In the genomic region with DNA sequence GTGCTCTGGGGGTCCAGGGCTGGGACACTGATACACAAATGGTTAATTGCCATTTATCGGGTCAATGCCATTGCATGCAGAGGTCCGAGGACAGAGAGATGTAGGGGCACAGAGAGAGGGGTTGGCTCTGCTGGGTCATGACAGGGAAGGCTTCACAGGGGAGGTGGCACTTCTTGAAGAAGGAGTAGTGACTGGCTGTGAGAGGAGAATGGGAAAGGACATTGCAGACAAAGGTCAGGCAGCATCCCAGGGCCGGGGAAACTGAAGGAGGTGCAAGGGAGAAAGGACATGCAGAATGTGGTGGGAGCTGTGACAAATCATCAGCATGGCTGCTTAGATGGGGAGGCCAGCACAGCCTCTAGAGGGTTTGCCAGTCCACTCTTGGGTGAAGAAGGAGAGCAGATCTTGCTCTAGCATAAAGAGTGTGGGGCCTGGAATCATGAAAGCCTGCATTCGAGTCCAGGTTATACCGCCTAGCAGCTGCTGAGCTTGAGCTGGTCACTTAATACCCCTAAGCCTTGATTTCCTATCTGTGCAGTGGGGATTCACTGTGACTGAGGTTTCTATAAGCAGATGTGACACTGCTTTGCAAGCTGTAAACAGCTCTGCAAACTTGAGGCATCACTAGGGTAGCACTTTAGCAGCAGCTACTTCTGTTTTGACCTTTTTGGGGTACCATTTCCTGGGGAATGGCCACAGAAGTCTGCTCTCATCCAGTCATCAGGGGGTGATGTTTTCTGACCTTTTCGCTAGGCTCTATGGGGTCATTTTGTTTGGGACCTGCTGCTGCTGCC, we compare ENCODE assay signal across 2 cellular contexts.
TF ChIP-seq lines count a peak whose summit lies in the region.

No MANE protein-coding gene starts in this region.

TF ChIP-seq in A549, 52 proteins besides CTCF, POLR2A, EP300 and RAD21:
- TF ChIP-seq RNF2 (IDR thresholded peaks at IDR 0.05; ENCODE audit: borderline replicate concordance, low read depth) = no peak
- TF ChIP-seq FOXS1 (CRISPR knock-in tag; IDR thresholded peaks at IDR 0.05) = no peak
- TF ChIP-seq MAFK (IDR thresholded peaks at IDR 0.05; ENCODE audit: partially characterized antibody) = no peak
- TF ChIP-seq, protein P1, sequence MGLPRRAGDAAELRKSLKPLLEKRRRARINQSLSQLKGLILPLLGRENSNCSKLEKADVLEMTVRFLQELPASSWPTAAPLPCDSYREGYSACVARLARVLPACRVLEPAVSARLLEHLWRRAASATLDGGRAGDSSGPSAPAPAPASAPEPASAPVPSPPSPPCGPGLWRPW (IDR thresholded peaks at IDR 0.05) = no peak
- no peak for TF ChIP-seq FOSB (CRISPR knock-in tag; IDR thresholded peaks at IDR 0.05)
- TF ChIP-seq EHMT2 (IDR thresholded peaks at IDR 0.05; ENCODE audit: low read depth) = no peak
- TF ChIP-seq ZC3H11A (IDR thresholded peaks at IDR 0.05) = no peak
- TF ChIP-seq, protein P2, sequence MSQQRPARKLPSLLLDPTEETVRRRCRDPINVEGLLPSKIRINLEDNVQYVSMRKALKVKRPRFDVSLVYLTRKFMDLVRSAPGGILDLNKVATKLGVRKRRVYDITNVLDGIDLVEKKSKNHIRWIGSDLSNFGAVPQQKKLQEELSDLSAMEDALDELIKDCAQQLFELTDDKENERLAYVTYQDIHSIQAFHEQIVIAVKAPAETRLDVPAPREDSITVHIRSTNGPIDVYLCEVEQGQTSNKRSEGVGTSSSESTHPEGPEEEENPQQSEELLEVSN (IDR thresholded peaks at IDR 0.05; ENCODE audit: borderline replicate concordance, low read depth) = no peak
- no peak for TF ChIP-seq EHF (CRISPR knock-in tag; IDR thresholded peaks at IDR 0.05)
- no peak for TF ChIP-seq SREBF2 (IDR thresholded peaks at IDR 0.05)
- TF ChIP-seq ESRRA (IDR thresholded peaks at IDR 0.05; ENCODE audit: borderline replicate concordance, low read length) = no peak
- TF ChIP-seq RARB (CRISPR knock-in tag; IDR thresholded peaks at IDR 0.05) = no peak
- TF ChIP-seq NPAS2 (CRISPR knock-in tag; IDR thresholded peaks at IDR 0.05; ENCODE audit: borderline replicate concordance) = no peak

TF ChIP-seq in K562, 482 proteins besides CTCF, POLR2A, EP300 and RAD21 (continued from another document and continues in another):
- TF ChIP-seq FOXK1 (CRISPR knock-in tag; IDR thresholded peaks at IDR 0.05; ENCODE audit: borderline replicate concordance) (no peak), ZNF224 (CRISPR knock-in tag; IDR thresholded peaks at IDR 0.05) (no peak), SAP30 (IDR thresholded peaks at IDR 0.05; ENCODE audit: borderline replicate concordance, insufficient read depth, low read depth, low read length, poor library complexity, severe bottlenecking) (no peak), MEIS2 (IDR thresholded peaks at IDR 0.05; ENCODE audit: partially characterized antibody) (no peak), BACH1 (tag; IDR thresholded peaks at IDR 0.05) (0 out of 2 replicates have a peak, but pooled peaks have one; percentile 31), NR2C2 (CRISPR knock-in tag; IDR thresholded peaks at IDR 0.05) (no peak), NR2C2 (tag; IDR thresholded peaks at IDR 0.05) (peak; percentile 77), BRCA1 (IDR thresholded peaks at IDR 0.05) (no peak), BRCA1 (CRISPR knock-in tag; IDR thresholded peaks at IDR 0.05) (peak; percentile 28; the same call in 1 of the 2 replicates), SIN3A (IDR thresholded peaks at IDR 0.05; ENCODE audit: borderline replicate concordance in 2 of 2, control insufficient read depth in 1 of 2, low read depth in 2 of 2, low read length in 2 of 2) (no peak), RCOR1 (IDR thresholded peaks at IDR 0.05; ENCODE audit: borderline replicate concordance in 1 of 2, low read depth in 2 of 2, low read length in 2 of 2) (peak; percentile 51 to 55; a peak in 2 of 4 replicates), SREBF1 (IDR thresholded peaks at IDR 0.05; ENCODE audit: borderline replicate concordance, low read depth, low read length) (no peak), MECOM (CRISPR knock-in tag; IDR thresholded peaks at IDR 0.05) (peak; percentile 7; the same call in 1 of the 2 replicates), ADNP (tag; IDR thresholded peaks at IDR 0.05) (no peak), ZKSCAN3 (CRISPR knock-in tag; IDR thresholded peaks at IDR 0.05) (no peak), SMAD3 (CRISPR knock-in tag; conservative IDR thresholded peaks at IDR 0.05) (no peak), CBX5 (IDR thresholded peaks at IDR 0.05; ENCODE audit: borderline replicate concordance, low read depth) (no peak), HDAC2 (IDR thresholded peaks at IDR 0.05) (peak; percentile 13; the same call in 1 of the 2 replicates), ZNF584 (CRISPR knock-in tag; IDR thresholded peaks at IDR 0.05; ENCODE audit: low read depth) (no peak), ZNF644 (tag; IDR thresholded peaks at IDR 0.05; ENCODE audit: low read depth) (0 out of 2 replicates have a peak, but pooled peaks have one; percentile 32), ZC3H11A (IDR thresholded peaks at IDR 0.05; ENCODE audit: low read depth, low read length) (no peak), KHSRP (IDR thresholded peaks at IDR 0.05) (no peak), SRSF1 (IDR thresholded peaks at IDR 0.05; ENCODE audit: low read depth, low read length) (no peak), ZKSCAN8 (CRISPR knock-in tag; IDR thresholded peaks at IDR 0.05) (peak; percentile 49; the same call in 1 of the 2 replicates), NR2C1 (IDR thresholded peaks at IDR 0.05) (peak; percentile 1; the same call in 1 of the 2 replicates), NR2C1 (tag; IDR thresholded peaks at IDR 0.05) (no peak), NFE2L1 (tag; IDR thresholded peaks at IDR 0.05; ENCODE audit: borderline replicate concordance, low read depth) (no peak), POLR2H (tag; IDR thresholded peaks at IDR 0.05; ENCODE audit: low read depth) (no peak), TCFL5 (CRISPR knock-in tag; conservative IDR thresholded peaks at IDR 0.05) (no peak), SNRNP70 (optimal IDR thresholded peaks at IDR 0.05; ENCODE audit: low read depth, low read length) (no peak), ZNF143 (CRISPR knock-in tag; IDR thresholded peaks at IDR 0.05) (no peak)
- TF ChIP-seq, protein P3, sequence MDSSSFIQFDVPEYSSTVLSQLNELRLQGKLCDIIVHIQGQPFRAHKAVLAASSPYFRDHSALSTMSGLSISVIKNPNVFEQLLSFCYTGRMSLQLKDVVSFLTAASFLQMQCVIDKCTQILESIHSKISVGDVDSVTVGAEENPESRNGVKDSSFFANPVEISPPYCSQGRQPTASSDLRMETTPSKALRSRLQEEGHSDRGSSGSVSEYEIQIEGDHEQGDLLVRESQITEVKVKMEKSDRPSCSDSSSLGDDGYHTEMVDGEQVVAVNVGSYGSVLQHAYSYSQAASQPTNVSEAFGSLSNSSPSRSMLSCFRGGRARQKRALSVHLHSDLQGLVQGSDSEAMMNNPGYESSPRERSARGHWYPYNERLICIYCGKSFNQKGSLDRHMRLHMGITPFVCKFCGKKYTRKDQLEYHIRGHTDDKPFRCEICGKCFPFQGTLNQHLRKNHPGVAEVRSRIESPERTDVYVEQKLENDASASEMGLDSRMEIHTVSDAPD (CRISPR knock-in tag; IDR thresholded peaks at IDR 0.05) = no peak
- TF ChIP-seq, protein P4, sequence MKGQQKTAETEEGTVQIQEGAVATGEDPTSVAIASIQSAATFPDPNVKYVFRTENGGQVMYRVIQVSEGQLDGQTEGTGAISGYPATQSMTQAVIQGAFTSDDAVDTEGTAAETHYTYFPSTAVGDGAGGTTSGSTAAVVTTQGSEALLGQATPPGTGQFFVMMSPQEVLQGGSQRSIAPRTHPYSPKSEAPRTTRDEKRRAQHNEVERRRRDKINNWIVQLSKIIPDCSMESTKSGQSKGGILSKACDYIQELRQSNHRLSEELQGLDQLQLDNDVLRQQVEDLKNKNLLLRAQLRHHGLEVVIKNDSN (CRISPR knock-in tag; IDR thresholded peaks at IDR 0.05) = no peak
- TF ChIP-seq, protein P5, sequence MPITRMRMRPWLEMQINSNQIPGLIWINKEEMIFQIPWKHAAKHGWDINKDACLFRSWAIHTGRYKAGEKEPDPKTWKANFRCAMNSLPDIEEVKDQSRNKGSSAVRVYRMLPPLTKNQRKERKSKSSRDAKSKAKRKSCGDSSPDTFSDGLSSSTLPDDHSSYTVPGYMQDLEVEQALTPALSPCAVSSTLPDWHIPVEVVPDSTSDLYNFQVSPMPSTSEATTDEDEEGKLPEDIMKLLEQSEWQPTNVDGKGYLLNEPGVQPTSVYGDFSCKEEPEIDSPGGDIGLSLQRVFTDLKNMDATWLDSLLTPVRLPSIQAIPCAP (CRISPR knock-in tag; IDR thresholded peaks at IDR 0.05; ENCODE audit: borderline replicate concordance) = no peak
- TF ChIP-seq, protein P6, sequence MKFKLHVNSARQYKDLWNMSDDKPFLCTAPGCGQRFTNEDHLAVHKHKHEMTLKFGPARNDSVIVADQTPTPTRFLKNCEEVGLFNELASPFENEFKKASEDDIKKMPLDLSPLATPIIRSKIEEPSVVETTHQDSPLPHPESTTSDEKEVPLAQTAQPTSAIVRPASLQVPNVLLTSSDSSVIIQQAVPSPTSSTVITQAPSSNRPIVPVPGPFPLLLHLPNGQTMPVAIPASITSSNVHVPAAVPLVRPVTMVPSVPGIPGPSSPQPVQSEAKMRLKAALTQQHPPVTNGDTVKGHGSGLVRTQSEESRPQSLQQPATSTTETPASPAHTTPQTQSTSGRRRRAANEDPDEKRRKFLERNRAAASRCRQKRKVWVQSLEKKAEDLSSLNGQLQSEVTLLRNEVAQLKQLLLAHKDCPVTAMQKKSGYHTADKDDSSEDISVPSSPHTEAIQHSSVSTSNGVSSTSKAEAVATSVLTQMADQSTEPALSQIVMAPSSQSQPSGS (CRISPR knock-in tag; IDR thresholded peaks at IDR 0.05) = no peak
- TF ChIP-seq, protein P7, sequence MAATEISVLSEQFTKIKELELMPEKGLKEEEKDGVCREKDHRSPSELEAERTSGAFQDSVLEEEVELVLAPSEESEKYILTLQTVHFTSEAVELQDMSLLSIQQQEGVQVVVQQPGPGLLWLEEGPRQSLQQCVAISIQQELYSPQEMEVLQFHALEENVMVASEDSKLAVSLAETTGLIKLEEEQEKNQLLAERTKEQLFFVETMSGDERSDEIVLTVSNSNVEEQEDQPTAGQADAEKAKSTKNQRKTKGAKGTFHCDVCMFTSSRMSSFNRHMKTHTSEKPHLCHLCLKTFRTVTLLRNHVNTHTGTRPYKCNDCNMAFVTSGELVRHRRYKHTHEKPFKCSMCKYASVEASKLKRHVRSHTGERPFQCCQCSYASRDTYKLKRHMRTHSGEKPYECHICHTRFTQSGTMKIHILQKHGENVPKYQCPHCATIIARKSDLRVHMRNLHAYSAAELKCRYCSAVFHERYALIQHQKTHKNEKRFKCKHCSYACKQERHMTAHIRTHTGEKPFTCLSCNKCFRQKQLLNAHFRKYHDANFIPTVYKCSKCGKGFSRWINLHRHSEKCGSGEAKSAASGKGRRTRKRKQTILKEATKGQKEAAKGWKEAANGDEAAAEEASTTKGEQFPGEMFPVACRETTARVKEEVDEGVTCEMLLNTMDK (IDR thresholded peaks at IDR 0.05; ENCODE audit: borderline replicate concordance, insufficient read depth, low read depth, low read length, poor library complexity, severe bottlenecking) = no peak
- TF ChIP-seq, protein P8, sequence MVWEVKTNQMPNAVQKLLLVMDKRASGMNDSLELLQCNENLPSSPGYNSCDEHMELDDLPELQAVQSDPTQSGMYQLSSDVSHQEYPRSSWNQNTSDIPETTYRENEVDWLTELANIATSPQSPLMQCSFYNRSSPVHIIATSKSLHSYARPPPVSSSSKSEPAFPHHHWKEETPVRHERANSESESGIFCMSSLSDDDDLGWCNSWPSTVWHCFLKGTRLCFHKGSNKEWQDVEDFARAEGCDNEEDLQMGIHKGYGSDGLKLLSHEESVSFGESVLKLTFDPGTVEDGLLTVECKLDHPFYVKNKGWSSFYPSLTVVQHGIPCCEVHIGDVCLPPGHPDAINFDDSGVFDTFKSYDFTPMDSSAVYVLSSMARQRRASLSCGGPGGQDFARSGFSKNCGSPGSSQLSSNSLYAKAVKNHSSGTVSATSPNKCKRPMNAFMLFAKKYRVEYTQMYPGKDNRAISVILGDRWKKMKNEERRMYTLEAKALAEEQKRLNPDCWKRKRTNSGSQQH (CRISPR knock-in tag; IDR thresholded peaks at IDR 0.05) = peak; percentile 43; the same call in 1 of the 2 replicates
